In the genomic region with DNA sequence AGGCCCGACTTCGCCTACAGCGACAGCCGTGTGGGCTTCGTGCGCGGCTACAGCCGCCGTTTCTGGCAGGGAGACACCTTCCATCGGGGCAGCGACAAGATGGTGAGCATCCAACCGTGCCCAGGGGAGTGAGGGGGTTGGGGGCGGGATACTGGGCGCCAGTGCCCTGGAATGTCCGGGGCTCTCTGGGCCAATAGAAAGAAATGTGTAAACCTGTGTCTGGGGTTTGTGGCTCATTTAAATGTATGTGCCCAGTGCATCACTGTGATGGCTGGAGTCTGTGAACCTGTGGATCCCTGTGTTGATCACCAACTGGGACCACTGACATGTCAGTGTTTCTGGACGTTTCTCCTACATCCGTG, we compare ENCODE assay signal across 1 cellular context.
TF ChIP-seq lines count a peak whose summit lies in the region.

No MANE protein-coding gene starts in this region.

TF ChIP-seq in GM23338, 12 proteins besides CTCF, POLR2A, EP300 and RAD21 (continued from another document):
- TF ChIP-seq, protein P1, sequence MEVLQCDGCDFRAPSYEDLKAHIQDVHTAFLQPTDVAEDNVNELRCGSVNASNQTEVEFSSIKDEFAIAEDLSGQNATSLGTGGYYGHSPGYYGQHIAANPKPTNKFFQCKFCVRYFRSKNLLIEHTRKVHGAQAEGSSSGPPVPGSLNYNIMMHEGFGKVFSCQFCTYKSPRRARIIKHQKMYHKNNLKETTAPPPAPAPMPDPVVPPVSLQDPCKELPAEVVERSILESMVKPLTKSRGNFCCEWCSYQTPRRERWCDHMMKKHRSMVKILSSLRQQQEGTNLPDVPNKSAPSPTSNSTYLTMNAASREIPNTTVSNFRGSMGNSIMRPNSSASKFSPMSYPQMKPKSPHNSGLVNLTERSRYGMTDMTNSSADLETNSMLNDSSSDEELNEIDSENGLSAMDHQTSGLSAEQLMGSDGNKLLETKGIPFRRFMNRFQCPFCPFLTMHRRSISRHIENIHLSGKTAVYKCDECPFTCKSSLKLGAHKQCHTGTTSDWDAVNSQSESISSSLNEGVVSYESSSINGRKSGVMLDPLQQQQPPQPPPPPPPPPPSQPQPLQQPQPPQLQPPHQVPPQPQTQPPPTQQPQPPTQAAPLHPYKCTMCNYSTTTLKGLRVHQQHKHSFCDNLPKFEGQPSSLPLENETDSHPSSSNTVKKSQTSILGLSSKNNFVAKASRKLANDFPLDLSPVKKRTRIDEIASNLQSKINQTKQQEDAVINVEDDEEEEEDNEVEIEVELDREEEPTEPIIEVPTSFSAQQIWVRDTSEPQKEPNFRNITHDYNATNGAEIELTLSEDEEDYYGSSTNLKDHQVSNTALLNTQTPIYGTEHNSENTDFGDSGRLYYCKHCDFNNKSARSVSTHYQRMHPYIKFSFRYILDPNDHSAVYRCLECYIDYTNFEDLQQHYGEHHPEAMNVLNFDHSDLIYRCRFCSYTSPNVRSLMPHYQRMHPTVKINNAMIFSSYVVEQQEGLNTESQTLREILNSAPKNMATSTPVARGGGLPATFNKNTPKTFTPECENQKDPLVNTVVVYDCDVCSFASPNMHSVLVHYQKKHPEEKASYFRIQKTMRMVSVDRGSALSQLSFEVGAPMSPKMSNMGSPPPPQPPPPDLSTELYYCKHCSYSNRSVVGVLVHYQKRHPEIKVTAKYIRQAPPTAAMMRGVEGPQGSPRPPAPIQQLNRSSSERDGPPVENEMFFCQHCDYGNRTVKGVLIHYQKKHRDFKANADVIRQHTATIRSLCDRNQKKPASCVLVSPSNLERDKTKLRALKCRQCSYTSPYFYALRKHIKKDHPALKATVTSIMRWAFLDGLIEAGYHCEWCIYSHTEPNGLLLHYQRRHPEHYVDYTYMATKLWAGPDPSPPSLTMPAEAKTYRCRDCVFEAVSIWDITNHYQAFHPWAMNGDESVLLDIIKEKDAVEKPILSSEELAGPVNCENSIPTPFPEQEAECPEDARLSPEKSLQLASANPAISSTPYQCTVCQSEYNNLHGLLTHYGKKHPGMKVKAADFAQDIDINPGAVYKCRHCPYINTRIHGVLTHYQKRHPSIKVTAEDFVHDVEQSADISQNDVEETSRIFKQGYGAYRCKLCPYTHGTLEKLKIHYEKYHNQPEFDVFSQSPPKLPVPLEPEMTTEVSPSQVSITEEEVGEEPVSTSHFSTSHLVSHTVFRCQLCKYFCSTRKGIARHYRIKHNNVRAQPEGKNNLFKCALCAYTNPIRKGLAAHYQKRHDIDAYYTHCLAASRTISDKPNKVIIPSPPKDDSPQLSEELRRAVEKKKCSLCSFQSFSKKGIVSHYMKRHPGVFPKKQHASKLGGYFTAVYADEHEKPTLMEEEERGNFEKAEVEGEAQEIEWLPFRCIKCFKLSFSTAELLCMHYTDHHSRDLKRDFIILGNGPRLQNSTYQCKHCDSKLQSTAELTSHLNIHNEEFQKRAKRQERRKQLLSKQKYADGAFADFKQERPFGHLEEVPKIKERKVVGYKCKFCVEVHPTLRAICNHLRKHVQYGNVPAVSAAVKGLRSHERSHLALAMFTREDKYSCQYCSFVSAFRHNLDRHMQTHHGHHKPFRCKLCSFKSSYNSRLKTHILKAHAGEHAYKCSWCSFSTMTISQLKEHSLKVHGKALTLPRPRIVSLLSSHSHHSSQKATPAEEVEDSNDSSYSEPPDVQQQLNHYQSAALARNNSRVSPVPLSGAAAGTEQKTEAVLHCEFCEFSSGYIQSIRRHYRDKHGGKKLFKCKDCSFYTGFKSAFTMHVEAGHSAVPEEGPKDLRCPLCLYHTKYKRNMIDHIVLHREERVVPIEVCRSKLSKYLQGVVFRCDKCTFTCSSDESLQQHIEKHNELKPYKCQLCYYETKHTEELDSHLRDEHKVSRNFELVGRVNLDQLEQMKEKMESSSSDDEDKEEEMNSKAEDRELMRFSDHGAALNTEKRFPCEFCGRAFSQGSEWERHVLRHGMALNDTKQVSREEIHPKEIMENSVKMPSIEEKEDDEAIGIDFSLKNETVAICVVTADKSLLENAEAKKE (CRISPR knock-in tag; IDR thresholded peaks at IDR 0.05): no peak
